ENCODE assay signal across 1 cellular context in genomic region chr13:45333973-45334922, GRCh38.
TF ChIP-seq lines count a peak whose summit lies in the region.

No MANE protein-coding gene starts in this region.

TF ChIP-seq in liver, 16 proteins besides CTCF, POLR2A, EP300 and RAD21 (continued from another document):
- TF ChIP-seq GABPA (IDR thresholded peaks at IDR 0.05 in 1 of 2, conservative IDR thresholded peaks at IDR 0.05 in 1 of 2) (no peak), HNF4G (IDR thresholded peaks at IDR 0.05) (no peak), SP1 (IDR thresholded peaks at IDR 0.05) (no peak), EGR1 (IDR thresholded peaks at IDR 0.05; ENCODE audit: low read depth in 2 of 2) (no peak), ATF3 (IDR thresholded peaks at IDR 0.05) (no peak), TAF1 (conservative IDR thresholded peaks at IDR 0.05) (no peak), NR2F2 (IDR thresholded peaks at IDR 0.05) (no peak), FOXA2 (IDR thresholded peaks at IDR 0.05) (no peak)
